Comparison of ENCODE assay signal across 8 cellular contexts in genomic region chr3:58824285-58824684, GRCh38.
DNase-seq lines count a peak whose midpoint lies in the region; ATAC-seq and TF ChIP-seq lines count a peak whose summit lies in the region.

No MANE protein-coding gene starts in this region.

- peak; percentile 72 for DNase-seq in HT1080 (ENCODE audit: low read depth)
- DNase-seq in RPMI7951 (ENCODE audit: low read depth) = peak; percentile 45
- peak; percentile 65 for DNase-seq in middle frontal gyrus (ENCODE audit: extremely low spot score, low spot score)
- DNase-seq in effector memory CD8-positive, alpha-beta T cell = no peak
- DNase-seq in activated CD4-positive, CD25-positive, alpha-beta regulatory T cell treated with anti-CD3 and anti-CD28 coated beads, Interleukin-2, amount 50 U/mL, for 72 hours = no peak

- H3K36me3 ChIP-seq in DOHH2 (ENCODE audit: control insufficient read depth, low read length) = no peaks in the 10 kb centered on the region
- no peaks in the 10 kb centered on the region for H3K36me3 ChIP-seq in endocrine pancreas (ENCODE audit: control insufficient read depth, insufficient read depth, low read length)

- H3K9me3 Mint-ChIP-seq in effector memory CD8-positive, alpha-beta T cell = no peaks in the 10 kb centered on the region

- H3K27ac Mint-ChIP-seq in effector memory CD8-positive, alpha-beta T cell = no peak overlapping the region

- H3K4me1 Mint-ChIP-seq in effector memory CD8-positive, alpha-beta T cell (ENCODE audit: low read depth in 2 of 2) = no peaks in the 10 kb centered on the region

- no peaks in the 10 kb centered on the region for H3K9me2 ChIP-seq in DOHH2 (replicated peaks; ENCODE audit: control insufficient read depth, low read length)

- H3K4me1 ChIP-seq in DOHH2 (ENCODE audit: control insufficient read depth, low read length) = peaks cover 25% of the 10 kb centered on the region
- peaks cover 9% of the 10 kb centered on the region for H3K4me1 ChIP-seq in endocrine pancreas (ENCODE audit: control insufficient read depth, insufficient read depth, low read length)

- H3K4me3 ChIP-seq in DOHH2 (ENCODE audit: low read length) (peak overlapping the region; percentile 25), endocrine pancreas (ENCODE audit: control insufficient read depth, insufficient read depth, low read length) (peak overlapping the region; percentile 87)

- no peak overlapping the region for H3K4me3 Mint-ChIP-seq in effector memory CD8-positive, alpha-beta T cell

- H3K27ac ChIP-seq in DOHH2 (ENCODE audit: low read depth, low read length) = no peak overlapping the region

- no peak for ATAC-seq in effector memory CD8-positive, alpha-beta T cell (replicated peaks)
- ATAC-seq in GM21423 (IDR thresholded peaks at IDR 0.05; ENCODE audit: unreplicated experiment) = no peak

- no peak overlapping the region for H3K9ac ChIP-seq in endocrine pancreas (ENCODE audit: control insufficient read depth, insufficient read depth, low read length)

- H3K4me2 ChIP-seq in DOHH2 (ENCODE audit: low read length) = peak overlapping the region; percentile 39

- no peaks in the 10 kb centered on the region for H3K36me3 Mint-ChIP-seq in effector memory CD8-positive, alpha-beta T cell (ENCODE audit: insufficient read depth)

- no peaks in the 10 kb centered on the region for H3K27me3 Mint-ChIP-seq in effector memory CD8-positive, alpha-beta T cell

- H3F3A ChIP-seq in DOHH2 (ENCODE audit: control insufficient read depth, insufficient read depth) = no peaks in the 10 kb centered on the region

- H4K20me1 ChIP-seq in DOHH2 (ENCODE audit: control insufficient read depth, insufficient read depth, low read depth, low read length) = no peaks in the 10 kb centered on the region

- TF ChIP-seq CTCF in DOHH2 (IDR thresholded peaks at IDR 0.05; ENCODE audit: low read depth, low read length, poor library complexity, severe bottlenecking) = peak; percentile 81

- no peaks in the 10 kb centered on the region for H3K27me3 ChIP-seq in DOHH2 (ENCODE audit: control insufficient read depth, low read length)
- no peaks in the 10 kb centered on the region for H3K27me3 ChIP-seq in endocrine pancreas (ENCODE audit: control insufficient read depth, insufficient read depth, low read length)

- no peaks in the 10 kb centered on the region for H3K9me3 ChIP-seq in DOHH2 (ENCODE audit: control insufficient read depth, insufficient read depth, low read length)
- H3K9me3 ChIP-seq in endocrine pancreas (ENCODE audit: control insufficient read depth, low read length) = no peaks in the 10 kb centered on the region

- no peaks in the 10 kb centered on the region for H3K79me2 ChIP-seq in DOHH2 (ENCODE audit: control insufficient read depth, low read length)

Comparison
In these comparisons a context has a peak if more than half of its experiments do, and no peak if none do; other contexts are left out.
1. DNase-seq: peak in HT1080 (single experiment), RPMI7951 (single experiment) and middle frontal gyrus (single experiment); none in effector memory CD8-positive, alpha-beta T cell (0 of 3) and activated CD4-positive, CD25-positive, alpha-beta regulatory T cell treated with anti-CD3 and anti-CD28 coated beads, Interleukin-2, amount 50 U/mL, for 72 hours (single experiment).